Comparison of ENCODE assay signal across 1 cellular context in the genomic region with DNA sequence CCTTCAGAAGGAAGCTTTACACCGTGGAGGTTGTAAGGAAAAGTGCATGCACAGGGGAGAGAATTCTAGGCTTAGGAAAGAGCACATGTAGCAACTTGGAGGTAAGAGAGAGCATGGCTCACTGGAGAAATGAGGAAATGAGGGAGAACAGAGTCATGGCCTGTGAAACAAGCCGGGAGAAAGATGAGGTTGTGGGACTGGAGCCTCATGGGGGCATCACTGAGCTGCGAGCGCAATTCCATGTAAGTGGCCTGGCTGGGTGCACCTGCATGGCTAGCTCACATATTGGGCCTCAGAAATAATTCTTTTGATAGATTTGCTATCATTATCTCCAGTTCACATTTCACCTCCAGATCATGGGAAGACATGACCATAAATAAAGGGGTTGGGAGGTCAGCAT.
TF ChIP-seq lines count a peak whose summit lies in the region.

No MANE protein-coding gene starts in this region.

TF ChIP-seq in WTC11, 78 proteins besides CTCF, POLR2A, EP300 and RAD21:
- TF ChIP-seq, protein P1, sequence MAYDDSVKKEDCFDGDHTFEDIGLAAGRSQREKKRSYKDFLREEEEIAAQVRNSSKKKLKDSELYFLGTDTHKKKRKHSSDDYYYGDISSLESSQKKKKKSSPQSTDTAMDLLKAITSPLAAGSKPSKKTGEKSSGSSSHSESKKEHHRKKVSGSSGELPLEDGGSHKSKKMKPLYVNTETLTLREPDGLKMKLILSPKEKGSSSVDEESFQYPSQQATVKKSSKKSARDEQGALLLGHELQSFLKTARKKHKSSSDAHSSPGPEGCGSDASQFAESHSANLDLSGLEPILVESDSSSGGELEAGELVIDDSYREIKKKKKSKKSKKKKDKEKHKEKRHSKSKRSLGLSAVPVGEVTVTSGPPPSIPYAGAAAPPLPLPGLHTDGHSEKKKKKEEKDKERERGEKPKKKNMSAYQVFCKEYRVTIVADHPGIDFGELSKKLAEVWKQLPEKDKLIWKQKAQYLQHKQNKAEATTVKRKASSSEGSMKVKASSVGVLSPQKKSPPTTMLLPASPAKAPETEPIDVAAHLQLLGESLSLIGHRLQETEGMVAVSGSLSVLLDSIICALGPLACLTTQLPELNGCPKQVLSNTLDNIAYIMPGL (CRISPR knock-in tag; IDR thresholded peaks at IDR 0.05), result no peak
- TF ChIP-seq, protein P2, sequence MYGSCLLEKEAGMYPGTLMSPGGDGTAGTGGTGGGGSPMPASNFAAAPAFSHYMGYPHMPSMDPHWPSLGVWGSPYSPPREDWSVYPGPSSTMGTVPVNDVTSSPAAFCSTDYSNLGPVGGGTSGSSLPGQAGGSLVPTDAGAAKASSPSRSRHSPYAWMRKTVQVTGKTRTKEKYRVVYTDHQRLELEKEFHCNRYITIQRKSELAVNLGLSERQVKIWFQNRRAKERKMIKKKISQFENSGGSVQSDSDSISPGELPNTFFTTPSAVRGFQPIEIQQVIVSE (CRISPR knock-in tag; IDR thresholded peaks at IDR 0.05; ENCODE audit: borderline replicate concordance), result no peak
- TF ChIP-seq ZNF138 (CRISPR knock-in tag; conservative IDR thresholded peaks at IDR 0.05) (no peak), CREB1 (CRISPR knock-in tag; IDR thresholded peaks at IDR 0.05) (no peak), SMAD4 (CRISPR knock-in tag; IDR thresholded peaks at IDR 0.05) (no peak), NR1H2 (CRISPR knock-in tag; IDR thresholded peaks at IDR 0.05) (no peak), TEAD4 (CRISPR knock-in tag; IDR thresholded peaks at IDR 0.05) (no peak), FOXK1 (CRISPR knock-in tag; IDR thresholded peaks at IDR 0.05) (no peak)
- TF ChIP-seq, protein P3, sequence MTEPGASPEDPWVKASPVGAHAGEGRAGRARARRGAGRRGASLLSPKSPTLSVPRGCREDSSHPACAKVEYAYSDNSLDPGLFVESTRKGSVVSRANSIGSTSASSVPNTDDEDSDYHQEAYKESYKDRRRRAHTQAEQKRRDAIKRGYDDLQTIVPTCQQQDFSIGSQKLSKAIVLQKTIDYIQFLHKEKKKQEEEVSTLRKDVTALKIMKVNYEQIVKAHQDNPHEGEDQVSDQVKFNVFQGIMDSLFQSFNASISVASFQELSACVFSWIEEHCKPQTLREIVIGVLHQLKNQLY (CRISPR knock-in tag; IDR thresholded peaks at IDR 0.05), result no peak
TF ChIP-seq in WTC11: peak in this region for 0.
